Comparison of ENCODE assay signal across 17 cellular contexts in genomic region chr2:89844221-89844943, GRCh38.
"Had no signal": no experiment of that assay in that cellular context is flagged by ENCODE, and none has a peak within 500 bp of the region (broad histone marks: within the 10 kb centered on the region; RNA-seq: fewer than 3 reads in every experiment).

No MANE protein-coding gene starts in this region.

- H3K9me3 ChIP-seq: psoas muscle had no signal

- ATAC-seq: activated T-cell treated with anti-CD3 and anti-CD28 coated beads, Interleukin-2, amount 50 U/mL, for 4 hours; gastrocnemius medialis; psoas muscle had no signal

- H3K4me1 ChIP-seq: gastrocnemius medialis, psoas muscle, right lobe of liver had no signal

- H3K27ac ChIP-seq: gastrocnemius medialis, psoas muscle, right lobe of liver, VCaP had no signal

- H3K36me3 ChIP-seq: gastrocnemius medialis, right lobe of liver had no signal

- H3K4me3 Mint-ChIP-seq: activated CD4-positive, alpha-beta memory T cell treated with anti-CD3 and anti-CD28 coated beads for 36 hours; activated T-cell treated with anti-CD3 and anti-CD28 coated beads, Interleukin-2, amount 50 U/mL, for 4 hours; memory B cell; natural killer cell treated with Interleukin-12 subunit alpha and Interleukin-12 subunit beta and Interleukin-15 and Interleukin-18, amount 100 ng/mL, for 72 hours had no signal

- DNase-seq: activated CD4-positive, alpha-beta memory T cell treated with anti-CD3 and anti-CD28 coated beads for 36 hours; activated naive CD4-positive, alpha-beta T cell treated with Interleukin-2 at 50 U/mL for 16 hours; activated T-cell treated with anti-CD3 and anti-CD28 coated beads, Interleukin-2, amount 50 U/mL, for 4 hours; caudate nucleus; cortex of kidney; effector CD8-positive, alpha-beta T cell; gastrocnemius medialis; hippocampal formation; nucleus accumbens; stimulated activated CD4-positive, alpha-beta T cell treated with anti-CD3 and anti-CD28 coated beads, Interleukin-1b, Interleukin-23, amount 100 ng/mL, for 48 hours; stimulated activated naive CD4-positive, alpha-beta T cell; T-helper 1 cell had no signal

- H3K27ac Mint-ChIP-seq: activated CD4-positive, alpha-beta memory T cell treated with anti-CD3 and anti-CD28 coated beads for 36 hours; memory B cell; natural killer cell treated with Interleukin-12 subunit alpha and Interleukin-12 subunit beta and Interleukin-15 and Interleukin-18, amount 100 ng/mL, for 72 hours had no signal

- H3K4me3 ChIP-seq: gastrocnemius medialis, psoas muscle, right lobe of liver had no signal

- H3K36me3 Mint-ChIP-seq: natural killer cell treated with Interleukin-12 subunit alpha and Interleukin-12 subunit beta and Interleukin-15 and Interleukin-18, amount 100 ng/mL, for 72 hours had no signal
